ENCODE assay signal across 9 cellular contexts in genomic region chr1:66336641-66336991, GRCh38.
DNase-seq lines count a peak whose midpoint lies in the region; ATAC-seq and TF ChIP-seq lines count a peak whose summit lies in the region.
"Had no signal": no experiment of that assay in that cellular context is flagged by ENCODE, and none has a peak within 500 bp of the region (broad histone marks: within the 10 kb centered on the region; RNA-seq: fewer than 3 reads in every experiment).

No MANE protein-coding gene starts in this region.

- H3K4ac ChIP-seq in trophoblast cell (ENCODE audit: low read depth, low read length), result no peak overlapping the region

- H2BK120ac ChIP-seq in trophoblast cell (ENCODE audit: insufficient read depth, low read length, poor library complexity), result no peak overlapping the region

- H3K36me3 ChIP-seq in OCI-LY3 (replicated peaks; ENCODE audit: low read depth, low read length) (peaks cover 30% of the 10 kb centered on the region), endodermal cell (ENCODE audit: control insufficient read depth, insufficient read depth, low read length) (no peaks in the 10 kb centered on the region), trophoblast cell (ENCODE audit: control insufficient read depth in 1 of 2, insufficient read depth in 2 of 2, low read length in 2 of 2) (no peaks in the 10 kb centered on the region)

- no peak overlapping the region for H3K14ac ChIP-seq in trophoblast cell (ENCODE audit: low read length)

- H2BK5ac ChIP-seq in trophoblast cell (ENCODE audit: low read depth, low read length, poor library complexity), result no peak overlapping the region

- peak overlapping the region; percentile 100 for H3K27ac ChIP-seq in OCI-LY3 (ENCODE audit: low read length)
- peak overlapping the region; percentile 59 for H3K27ac ChIP-seq in endodermal cell (ENCODE audit: low read depth, low read length)
- peak overlapping the region in 20 of 21 experiments; percentile 55 to 94 (median 85) for H3K27ac ChIP-seq in skin epidermis
- H3K27ac ChIP-seq in trophoblast cell (ENCODE audit: low read depth, low read length), result no peak overlapping the region
- H3K27ac ChIP-seq: foreskin keratinocyte had no signal

- H3K4me3 ChIP-seq in OCI-LY3 (ENCODE audit: low read length) (peak overlapping the region; percentile 97), endodermal cell (ENCODE audit: low read length) (no peak overlapping the region), skin epidermis (peak overlapping the region in 1 of 7 experiments; percentile 54), trophoblast cell (ENCODE audit: low read depth, low read length) (no peak overlapping the region)

- H3K9ac ChIP-seq in OCI-LY3 (ENCODE audit: low read length) (peak overlapping the region; percentile 99), endodermal cell (ENCODE audit: extremely low read depth, low read length, poor library complexity, severe bottlenecking) (no peak overlapping the region), trophoblast cell (ENCODE audit: low read length) (no peak overlapping the region)

- H2AFZ ChIP-seq in OCI-LY3 (ENCODE audit: low read depth, low read length) (no peak overlapping the region), trophoblast cell (ENCODE audit: insufficient read depth, low read length, poor library complexity) (no peak overlapping the region)

- no peak overlapping the region for H4K8ac ChIP-seq in trophoblast cell (ENCODE audit: low read depth, low read length)

- no peak overlapping the region for H2BK12ac ChIP-seq in trophoblast cell (ENCODE audit: low read length)

- DNase-seq in endodermal cell, result no peak
- DNase-seq in SW480 (ENCODE audit: low spot score), result no peak
- DNase-seq in trophoblast cell, result no peak
- DNase-seq: foreskin keratinocyte, HCEC 1CT had no signal

- H4K20me1 ChIP-seq in OCI-LY3 (ENCODE audit: insufficient read depth, low read length), result no peaks in the 10 kb centered on the region

- peaks cover 56% of the 10 kb centered on the region for H3K4me1 Mint-ChIP-seq in endodermal cell

- H3K27me3 ChIP-seq in OCI-LY3 (ENCODE audit: low read depth, low read length), result no peaks in the 10 kb centered on the region
- no peaks in the 10 kb centered on the region for H3K27me3 ChIP-seq in endodermal cell (ENCODE audit: control insufficient read depth, insufficient read depth, low read length, poor library complexity, severe bottlenecking)
- H3K27me3 ChIP-seq in trophoblast cell (ENCODE audit: insufficient read depth, low read length), result no peaks in the 10 kb centered on the region

- H3K27me3 Mint-ChIP-seq in endodermal cell (ENCODE audit: insufficient read depth), result no peaks in the 10 kb centered on the region

- H2AK5ac ChIP-seq in trophoblast cell (ENCODE audit: low read length), result no peak overlapping the region

- H3K4me2 ChIP-seq in OCI-LY3 (ENCODE audit: low read length) (peak overlapping the region; percentile 100), trophoblast cell (ENCODE audit: low read length) (no peak overlapping the region)

- no peaks in the 10 kb centered on the region for H3K9me3 Mint-ChIP-seq in endodermal cell

- no peak overlapping the region for H3K4me3 Mint-ChIP-seq in endodermal cell

- H3K18ac ChIP-seq in trophoblast cell (ENCODE audit: low read length), result no peak overlapping the region

- TF ChIP-seq CTCF in OCI-LY3 (IDR thresholded peaks at IDR 0.05; ENCODE audit: low read depth, low read length) (no peak), endodermal cell (conservative IDR thresholded peaks at IDR 0.05) (no peak)

- peaks cover 100% of the 10 kb centered on the region for H3K79me2 ChIP-seq in OCI-LY3 (ENCODE audit: low read length)
- H3K79me2 ChIP-seq in trophoblast cell (ENCODE audit: control insufficient read depth, insufficient read depth, low read length, poor library complexity), result no peaks in the 10 kb centered on the region

- no peak overlapping the region for H4K91ac ChIP-seq in trophoblast cell (ENCODE audit: low read depth, low read length)

- ATAC-seq in GM18868 (IDR thresholded peaks at IDR 0.05; ENCODE audit: unreplicated experiment) (peak; percentile 1), GM21360 (IDR thresholded peaks at IDR 0.05; ENCODE audit: unreplicated experiment) (no peak)
- ATAC-seq: foreskin keratinocyte had no signal

- H3K9me3 ChIP-seq in OCI-LY3 (ENCODE audit: insufficient read depth, low read length) (no peaks in the 10 kb centered on the region), endodermal cell (ENCODE audit: control insufficient read depth, low read length) (no peaks in the 10 kb centered on the region), trophoblast cell (ENCODE audit: insufficient read depth, low read depth, low read length) (no peaks in the 10 kb centered on the region)

- H3K4me1 ChIP-seq in OCI-LY3 (ENCODE audit: low read length), result peaks cover 63% of the 10 kb centered on the region
- peaks cover 15% of the 10 kb centered on the region for H3K4me1 ChIP-seq in endodermal cell (ENCODE audit: control insufficient read depth, insufficient read depth, low read length)
- no peaks in the 10 kb centered on the region for H3K4me1 ChIP-seq in trophoblast cell (ENCODE audit: control insufficient read depth in 1 of 2, insufficient read depth in 2 of 2, low read length in 2 of 2)

- peak overlapping the region; percentile 60 for H3K27ac Mint-ChIP-seq in endodermal cell

- peaks cover 5% of the 10 kb centered on the region for H3K36me3 Mint-ChIP-seq in endodermal cell (ENCODE audit: low read depth)

- H3K23ac ChIP-seq in trophoblast cell (ENCODE audit: low read length), result no peak overlapping the region

- no peaks in the 10 kb centered on the region for H3K79me1 ChIP-seq in trophoblast cell (ENCODE audit: low read length)

- WGBS in endodermal cell (ENCODE audit: insufficient coverage in 1 of 2, insufficient read length in 1 of 2), 2 experiments, result 98 to 100% methylated on average over 1 to 2 of the region's 2 CpGs
- WGBS in trophoblast cell (ENCODE audit: extremely low coverage, insufficient coverage, insufficient read length), result no CpG with 5 or more reads among the region's 2 CpGs

- H4K12ac ChIP-seq in trophoblast cell (ENCODE audit: low read depth, low read length), result no peak overlapping the region
